ENCODE assay signal across 1 cellular context in the genomic region with DNA sequence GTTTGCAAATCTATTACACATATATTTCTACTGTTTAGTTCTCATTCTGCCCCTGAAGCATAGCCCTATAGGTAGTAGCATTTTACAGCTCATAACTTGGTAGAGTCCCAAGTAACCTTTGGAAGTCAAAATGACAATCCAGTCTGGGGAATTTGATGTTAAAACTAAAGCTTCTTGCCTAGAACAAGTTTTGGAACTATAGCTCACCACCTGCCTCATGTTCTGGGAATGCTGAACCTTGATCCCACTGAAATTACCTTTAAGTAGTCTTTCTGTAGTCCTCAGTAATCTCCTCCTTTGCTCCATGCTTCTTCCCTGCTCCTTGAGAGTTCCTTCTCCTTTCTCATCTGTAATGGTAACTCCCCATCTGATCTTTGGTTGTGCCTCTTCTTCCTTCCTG.
TF ChIP-seq lines count a peak whose summit lies in the region.

No MANE protein-coding gene starts in this region.

TF ChIP-seq in H1, 55 proteins besides CTCF, POLR2A, EP300 and RAD21:
- TF ChIP-seq NANOG (IDR thresholded peaks at IDR 0.05; ENCODE audit: insufficient read depth, low read depth, low read length, poor library complexity, severe bottlenecking): no peak
- TF ChIP-seq KDM5A (IDR thresholded peaks at IDR 0.05; ENCODE audit: low read length): no peak
- no peak for TF ChIP-seq SIN3A (conservative IDR thresholded peaks at IDR 0.05 in 1 of 2, IDR thresholded peaks at IDR 0.05 in 1 of 2; ENCODE audit: low read depth in 1 of 2, low read length in 2 of 2)
- TF ChIP-seq CBX8 (IDR thresholded peaks at IDR 0.05; ENCODE audit: borderline replicate concordance, low read depth, low read length): no peak
- TF ChIP-seq, protein P1, sequence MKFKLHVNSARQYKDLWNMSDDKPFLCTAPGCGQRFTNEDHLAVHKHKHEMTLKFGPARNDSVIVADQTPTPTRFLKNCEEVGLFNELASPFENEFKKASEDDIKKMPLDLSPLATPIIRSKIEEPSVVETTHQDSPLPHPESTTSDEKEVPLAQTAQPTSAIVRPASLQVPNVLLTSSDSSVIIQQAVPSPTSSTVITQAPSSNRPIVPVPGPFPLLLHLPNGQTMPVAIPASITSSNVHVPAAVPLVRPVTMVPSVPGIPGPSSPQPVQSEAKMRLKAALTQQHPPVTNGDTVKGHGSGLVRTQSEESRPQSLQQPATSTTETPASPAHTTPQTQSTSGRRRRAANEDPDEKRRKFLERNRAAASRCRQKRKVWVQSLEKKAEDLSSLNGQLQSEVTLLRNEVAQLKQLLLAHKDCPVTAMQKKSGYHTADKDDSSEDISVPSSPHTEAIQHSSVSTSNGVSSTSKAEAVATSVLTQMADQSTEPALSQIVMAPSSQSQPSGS (IDR thresholded peaks at IDR 0.05; ENCODE audit: low read length): no peak
- TF ChIP-seq EGR1 (IDR thresholded peaks at IDR 0.05; ENCODE audit: borderline replicate concordance, low read depth, low read length): no peak
- no peak for TF ChIP-seq SP1 (IDR thresholded peaks at IDR 0.05; ENCODE audit: low read depth, low read length)
- no peak for TF ChIP-seq TAF7 (optimal IDR thresholded peaks at IDR 0.05; ENCODE audit: borderline replicate concordance, low read depth, low read length)
- no peak for TF ChIP-seq SRF (IDR thresholded peaks at IDR 0.05; ENCODE audit: low read depth, low read length)
- TF ChIP-seq CTBP2 (IDR thresholded peaks at IDR 0.05; ENCODE audit: borderline replicate concordance, insufficient read depth, insufficient read length, low read length): no peak
- TF ChIP-seq KDM1A (IDR thresholded peaks at IDR 0.05; ENCODE audit: borderline replicate concordance, low read length): no peak
- no peak for TF ChIP-seq CEBPB (IDR thresholded peaks at IDR 0.05; ENCODE audit: low read depth, low read length)
- no peak for TF ChIP-seq CHD1 (IDR thresholded peaks at IDR 0.05; ENCODE audit: low read depth, low read length)
- no peak for TF ChIP-seq SP4 (IDR thresholded peaks at IDR 0.05; ENCODE audit: low read length)
- TF ChIP-seq ASH2L (IDR thresholded peaks at IDR 0.05; ENCODE audit: low read length): no peak
- no peak for TF ChIP-seq RFX5 (IDR thresholded peaks at IDR 0.05; ENCODE audit: borderline replicate concordance, low read depth, low read length)
